In the genomic region with DNA sequence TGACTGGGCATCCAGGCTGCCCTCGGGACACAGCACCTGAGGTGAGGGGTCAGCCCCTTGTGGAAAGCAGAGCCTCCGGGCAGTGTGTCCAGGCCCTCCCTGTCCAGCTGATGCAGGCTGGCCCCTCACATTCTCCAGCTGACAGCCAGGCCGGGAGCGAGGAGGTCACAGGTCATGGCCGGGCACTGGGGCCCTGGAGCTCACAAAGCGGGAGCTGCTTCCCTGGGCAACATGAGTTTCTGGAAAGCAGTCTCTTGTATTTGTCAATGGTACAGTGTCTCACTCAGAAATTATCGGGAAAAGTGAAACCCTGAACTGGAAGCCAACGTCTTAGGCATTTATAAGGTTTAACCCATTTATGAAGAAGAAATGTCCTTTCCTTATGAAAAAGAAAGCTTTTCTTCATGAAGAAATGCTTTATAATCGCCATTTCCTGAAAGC, we compare ENCODE assay signal across 17 cellular contexts.
"Had no signal": no experiment of that assay in that cellular context is flagged by ENCODE, and none has a peak within 500 bp of the region (broad histone marks: within the 10 kb centered on the region; RNA-seq: fewer than 3 reads in every experiment).

No MANE protein-coding gene starts in this region.

- H3K4me3 Mint-ChIP-seq: activated CD4-positive, alpha-beta memory T cell treated with anti-CD3 and anti-CD28 coated beads, Interleukin-2, amount 10 ng/mL, durations not matched to agents 7 days and 5 days; activated naive CD4-positive, alpha-beta T cell treated with anti-CD3 and anti-CD28 coated beads, Interleukin-2, amount 10 ng/mL, durations not matched to agents 7 days and 5 days; activated T-cell treated with anti-CD3 and anti-CD28 coated beads, Interleukin-2, amount 50 U/mL, for 24 hours; T-helper 1 cell treated with Interleukin-12 subunit alpha and Interleukin-12 subunit beta and Interleukin-4 antibody, amounts not matched to agents 30 μg/mL and 1 μg/mL, for 36 hours had no signal

- ATAC-seq: heart left ventricle, left cardiac atrium had no signal

- H3K27me3 Mint-ChIP-seq: activated CD4-positive, alpha-beta memory T cell treated with anti-CD3 and anti-CD28 coated beads, Interleukin-2, amount 10 ng/mL, durations not matched to agents 7 days and 5 days; activated naive CD4-positive, alpha-beta T cell treated with anti-CD3 and anti-CD28 coated beads, Interleukin-2, amount 10 ng/mL, durations not matched to agents 7 days and 5 days; activated T-cell treated with anti-CD3 and anti-CD28 coated beads, Interleukin-2, amount 50 U/mL, for 24 hours had no signal

- H3K9me3 ChIP-seq: neutrophil, vagina had no signal

- H3K27ac Mint-ChIP-seq: activated CD4-positive, alpha-beta memory T cell treated with anti-CD3 and anti-CD28 coated beads, Interleukin-2, amount 10 ng/mL, durations not matched to agents 7 days and 5 days; activated naive CD4-positive, alpha-beta T cell treated with anti-CD3 and anti-CD28 coated beads, Interleukin-2, amount 10 ng/mL, durations not matched to agents 7 days and 5 days; activated T-cell treated with anti-CD3 and anti-CD28 coated beads, Interleukin-2, amount 50 U/mL, for 24 hours; T-helper 1 cell treated with Interleukin-12 subunit alpha and Interleukin-12 subunit beta and Interleukin-4 antibody, amounts not matched to agents 30 μg/mL and 1 μg/mL, for 36 hours had no signal

- H3K36me3 ChIP-seq: heart left ventricle, neutrophil, tibial artery, vagina had no signal

- H3K27me3 ChIP-seq: heart left ventricle, neutrophil, tibial artery, vagina had no signal

- DNase-seq: activated CD4-positive, alpha-beta memory T cell treated with anti-CD3 and anti-CD28 coated beads, Interleukin-2, amount 10 ng/mL, durations not matched to agents 7 days and 5 days; activated CD4-positive, alpha-beta T cell treated with anti-CD3 and anti-CD28 coated beads for 4 hours; activated naive CD4-positive, alpha-beta T cell treated with anti-CD3 and anti-CD28 coated beads, Interleukin-2, amount 10 ng/mL, durations not matched to agents 7 days and 5 days; activated T-cell treated with anti-CD3 and anti-CD28 coated beads, Interleukin-2, amount 50 U/mL, for 24 hours; foreskin fibroblast; heart left ventricle; left cardiac atrium; midbrain; stimulated activated CD4-positive, alpha-beta T cell treated with anti-CD3 and anti-CD28 coated beads, Interleukin-15, amount 100 ng/mL, for 24 hours; stimulated activated CD4-positive, alpha-beta T cell treated with anti-CD3 and anti-CD28 coated beads, Interleukin-4, amount 100 ng/mL, for 24 hours; stimulated activated naive CD4-positive, alpha-beta T cell; tibial artery had no signal

- H3K27ac ChIP-seq: heart left ventricle, neutrophil, tibial artery, vagina had no signal

- H3K4me3 ChIP-seq: heart left ventricle, lung, skin epidermis, tibial artery, vagina had no signal

- H3K4me1 ChIP-seq: tibial artery, vagina had no signal
